Comparison of ENCODE assay signal across 20 cellular contexts in genomic region chr1:25461783-25462182, GRCh38. TPM values are rescaled to one million over a fixed set of nuclear protein-coding genes. Genes with fewer than 3 reads are reported as not detected.
"Had no signal": no experiment of that assay in that cellular context is flagged by ENCODE, and none has a peak within 500 bp of the region (broad histone marks: within the 10 kb centered on the region; RNA-seq: fewer than 3 reads in every experiment).

No MANE protein-coding gene starts in this region.

- H3K27ac ChIP-seq: gastroesophageal sphincter, neutrophil, parathyroid adenoma, tibial nerve had no signal

- H3K4me1 ChIP-seq: parathyroid adenoma had no signal

- H3K4me3 ChIP-seq: gastroesophageal sphincter, heart right ventricle, mucosa of descending colon, tibial nerve had no signal

- H3K9me3 ChIP-seq: gastroesophageal sphincter, heart right ventricle, mucosa of descending colon, neutrophil, tibial nerve had no signal

- ATAC-seq: activated naive CD8-positive, alpha-beta T cell treated with anti-CD3 and anti-CD28 coated beads, Interleukin-2, amount 50 U/mL, for 24 hours; activated T-helper 17 cell treated with anti-CD3 and anti-CD28 coated beads, Interleukin-2, amount 50 U/mL, for 72 hours; gastroesophageal sphincter; heart right ventricle; left cardiac atrium; mucosa of descending colon; naive thymus-derived CD4-positive, alpha-beta T cell had no signal

- H3K27me3 ChIP-seq: gastroesophageal sphincter, heart right ventricle, neutrophil, tibial nerve had no signal

- DNase-seq: activated CD4-positive, alpha-beta T cell treated with anti-CD3 and anti-CD28 coated beads, Interleukin-2, amount 50 U/mL, for 48 hours; activated naive CD4-positive, alpha-beta T cell treated with Interleukin-2 at 50 U/mL for 16 hours; activated naive CD8-positive, alpha-beta T cell treated with anti-CD3 and anti-CD28 coated beads, Interleukin-2, amount 50 U/mL, for 24 hours; aorta; heart right ventricle; left cardiac atrium; mammary epithelial cell; mucosa of descending colon; naive thymus-derived CD4-positive, alpha-beta T cell; retina; stimulated activated CD4-positive, alpha-beta T cell treated with anti-CD3 and anti-CD28 coated beads, Interleukin-15, amount 100 ng/mL, for 24 hours; stimulated activated CD4-positive, alpha-beta T cell treated with anti-CD3 and anti-CD28 coated beads, Interleukin-4, amount 100 ng/mL, for 4 hours; stimulated activated CD8-positive, alpha-beta memory T cell treated with anti-CD3 and anti-CD28 coated beads, Interleukin-4, amount 100 ng/mL, for 48 hours; stimulated activated naive CD4-positive, alpha-beta T cell treated with Interleukin-2 at 50 U/mL for 16 hours; substantia nigra had no signal

RNA-seq across cellular contexts. Expression of gene RHCE, which starts 41.2 kb away (rescaled TPM):
- total RNA-seq: gastroesophageal sphincter had no signal
